15 cellular contexts compared by ENCODE assay signal in the genomic region with DNA sequence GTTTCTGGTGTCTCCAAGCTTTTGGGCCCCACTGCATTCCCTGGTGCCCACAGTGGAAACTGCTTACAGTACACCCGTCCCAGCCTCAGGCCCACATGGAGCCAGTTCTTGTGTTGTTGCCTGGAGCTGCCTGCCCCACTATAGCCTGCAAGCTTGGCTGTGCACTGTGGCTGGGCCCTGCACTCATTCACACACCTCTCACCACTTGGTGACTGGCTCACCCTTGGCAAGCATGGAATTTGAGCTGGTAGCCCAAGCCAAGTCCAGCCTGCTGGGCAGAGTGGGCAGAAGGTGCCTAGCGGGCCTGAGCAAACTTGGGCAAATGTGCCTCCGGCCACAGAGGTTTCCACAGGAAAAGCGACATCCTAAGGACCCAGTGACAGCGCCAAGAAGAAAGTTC.
DNase-seq lines count a peak whose midpoint lies in the region; ATAC-seq, FAIRE-seq and TF ChIP-seq lines count a peak whose summit lies in the region.
"Had no signal": no experiment of that assay in that cellular context is flagged by ENCODE, and none has a peak within 500 bp of the region (broad histone marks: within the 10 kb centered on the region; RNA-seq: fewer than 3 reads in every experiment).

No MANE protein-coding gene starts in this region.

- H3K4me3 ChIP-seq in bronchial epithelial cell (ENCODE audit: low read depth, low read length): no peak overlapping the region
- H3K4me3 ChIP-seq in spleen: no peak overlapping the region
- H3K4me3 ChIP-seq: HAP-1 had no signal

- no peaks in the 10 kb centered on the region for H3K36me3 ChIP-seq in bronchial epithelial cell (ENCODE audit: control insufficient read depth, insufficient read depth, low read length)
- no peaks in the 10 kb centered on the region for H3K36me3 ChIP-seq in spleen
- H3K36me3 ChIP-seq: HAP-1 had no signal

- in situ Hi-C loops in G401 (cut with HindIII; ENCODE audit: low sequenced_read_pairs): no loop called here

- FAIRE-seq in bronchial epithelial cell (lab: Jason Lieb, UNC): peak; percentile 73

- H3K27me3 ChIP-seq in bronchial epithelial cell (ENCODE audit: control insufficient read depth, insufficient read depth, low read length) (no peaks in the 10 kb centered on the region), spleen (replicated peaks in 1 of 7) (no peaks in the 10 kb centered on the region)

- DNase-seq in G401 (ENCODE audit: low spot score): peak; percentile 30
- peak; percentile 72 for DNase-seq in M059J (ENCODE audit: low read depth)
- DNase-seq in bronchial epithelial cell (ENCODE audit: low read depth): no peak
- peak; percentile 52 for DNase-seq in spleen
- DNase-seq in NCI-H524 (lab: John Stamatoyannopoulos, UW): no peak
- DNase-seq in NCI-H1436 (lab: John Stamatoyannopoulos, UW): no peak
- DNase-seq: CD4-positive, alpha-beta T cell; KG1; NCI-H1105 treated with DMSO at 0.1 percent for 48 hours; NCI-H187; NCI-H2171; NCI-H446 had no signal

- H3K4me1 ChIP-seq in spleen: no peaks in the 10 kb centered on the region
- H3K4me1 ChIP-seq: HAP-1 had no signal

- intact Hi-C loops in spleen (cut with DNase I; ENCODE audit: low total_unique reads): no loop called here

- ATAC-seq in GM21619 (IDR thresholded peaks at IDR 0.05; ENCODE audit: unreplicated experiment): no peak

- 89 to 96% (median 93%) methylated on average over 5 of the region's 5 CpGs for WGBS in spleen, 5 donors

- TF ChIP-seq POLR2A in spleen (IDR thresholded peaks at IDR 0.05): no peak

- peaks cover 0 to 52% (median 30%) of the 10 kb centered on the region in 8 donors for H3K9me3 ChIP-seq in spleen
- H3K9me3 ChIP-seq: HAP-1 had no signal

- TF ChIP-seq CTCF in bronchial epithelial cell (IDR thresholded peaks at IDR 0.05; ENCODE audit: insufficient read depth, low read length, severe bottlenecking): no peak
- TF ChIP-seq CTCF in spleen (IDR thresholded peaks at IDR 0.05 in 8 of 11, conservative IDR thresholded peaks at IDR 0.05 in 3 of 11): no peak

- no peak overlapping the region for H3K27ac ChIP-seq in spleen
- H3K27ac ChIP-seq: RWPE1 had no signal

Comparison
In these comparisons a context has a peak if more than half of its experiments do, and no peak if none do; other contexts are left out.
1. DNase-seq: peak in G401 (single experiment), M059J (single experiment) and spleen (single experiment); none in bronchial epithelial cell (single experiment), NCI-H524 (0 of 2) and NCI-H1436 (single experiment).